Comparison of ENCODE assay signal across 10 cellular contexts in the genomic region with DNA sequence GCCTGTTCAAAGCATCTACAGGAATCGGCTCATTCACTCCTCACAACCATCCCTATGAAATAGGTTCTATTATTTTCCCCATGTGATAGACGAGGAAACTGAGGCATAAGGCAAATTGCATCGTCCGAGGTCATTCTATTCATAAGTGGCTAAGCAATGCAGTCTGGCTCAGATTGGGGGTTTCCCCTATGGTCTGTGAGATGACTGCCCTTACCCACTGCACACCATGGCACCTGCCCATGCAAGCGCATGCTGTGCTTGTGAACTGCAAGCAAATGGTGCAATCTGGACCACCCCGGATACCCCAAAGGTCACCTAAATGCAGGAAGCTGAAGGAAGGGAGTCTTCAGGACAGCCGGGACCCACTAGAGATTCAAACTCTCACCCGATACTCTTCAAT.
"Had no signal": no experiment of that assay in that cellular context is flagged by ENCODE, and none has a peak within 500 bp of the region (broad histone marks: within the 10 kb centered on the region; RNA-seq: fewer than 3 reads in every experiment).

No MANE protein-coding gene starts in this region.

- H3K4me3 ChIP-seq: GM23248, HAP-1, K562 had no signal

- H3K36me3 ChIP-seq: HAP-1 had no signal

- H3K4me1 ChIP-seq: HAP-1 had no signal

- H3K27ac Mint-ChIP-seq: HFFc6 had no signal

- H3K27ac ChIP-seq: GM23248, HL-60 had no signal

- FAIRE-seq: K562 had no signal

- DNase-seq: GM23248, GOT3, H7, HFFc6, IMR-90, KG1 had no signal

- ATAC-seq: HCT116, K562 had no signal

- H3K9ac ChIP-seq: GM23248 had no signal

- H3K4me3 Mint-ChIP-seq: HFFc6 had no signal

- H3K9me3 ChIP-seq: HAP-1 had no signal
